In the genomic region with DNA sequence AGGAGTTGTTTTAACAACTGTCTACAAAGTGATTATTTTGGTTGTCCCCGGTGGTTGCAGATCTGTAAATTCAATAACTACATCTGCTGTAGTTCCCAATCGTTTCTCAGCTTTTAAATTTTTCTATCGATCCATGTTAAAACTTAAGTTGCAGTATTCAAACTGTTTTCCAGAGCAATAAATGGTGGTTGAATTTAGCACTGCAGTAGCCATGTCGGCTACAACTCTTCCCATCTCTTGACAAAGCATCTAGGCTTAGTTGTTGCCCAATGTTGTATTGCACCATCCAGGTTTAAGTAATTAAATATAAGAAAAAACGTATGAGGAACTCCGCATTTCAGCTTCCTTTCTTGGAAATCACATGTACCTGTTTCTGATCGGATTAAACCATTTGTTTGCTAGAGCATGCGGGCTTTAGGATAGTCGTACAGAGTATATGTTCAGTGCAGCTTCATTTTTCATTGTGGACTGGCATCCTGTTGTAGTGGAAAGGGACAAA, we compare ENCODE assay signal across 8 cellular contexts. TPM values are rescaled to one million over a fixed set of nuclear protein-coding genes. Genes with fewer than 3 reads are reported as not detected.
DNase-seq lines count a peak whose midpoint lies in the region; ATAC-seq and TF ChIP-seq lines count a peak whose summit lies in the region.

No MANE protein-coding gene starts in this region.

- H3K27me3 Mint-ChIP-seq in activated naive CD4-positive, alpha-beta T cell treated with anti-CD3 and anti-CD28 coated beads for 36 hours (ENCODE audit: low read depth) = no peaks in the 10 kb centered on the region

- peak overlapping the region; percentile 86 for H3K27ac Mint-ChIP-seq in activated naive CD4-positive, alpha-beta T cell treated with anti-CD3 and anti-CD28 coated beads for 36 hours

- H3K9me3 Mint-ChIP-seq in activated naive CD4-positive, alpha-beta T cell treated with anti-CD3 and anti-CD28 coated beads for 36 hours = no peaks in the 10 kb centered on the region

- ATAC-seq in gastrocnemius medialis (peak in 1 of 2 donors; percentile 25), GM21723 (IDR thresholded peaks at IDR 0.05; ENCODE audit: unreplicated experiment) (no peak)

- intact Hi-C loops in activated naive CD4-positive, alpha-beta T cell treated with anti-CD3 and anti-CD28 coated beads for 36 hours (cut with micrococcal nuclease) = loop anchor here (2.0 kb wide), 1 partner anchor 511 kb away; no protein-coding TSS in a partner anchor
- intact Hi-C loops in gastrocnemius medialis (cut with DNase I; ENCODE audit: low total_unique reads) = loop anchor here (2.0 to 5.0 kb wide), 3 partner anchors 75 to 175 kb away; a partner anchor contains a TSS

- peak overlapping the region; percentile 72 to 89 (median 88) for H3K4me3 ChIP-seq in gastrocnemius medialis

- H3K9me3 ChIP-seq in gastrocnemius medialis = no peaks in the 10 kb centered on the region

- H3K27ac ChIP-seq in gastrocnemius medialis = peak overlapping the region; percentile 85 to 95 (median 89)

- in situ Hi-C loops in gastrocnemius medialis (cut with MboI; ENCODE audit: low sequenced_read_pairs in 4 of 4) = no loop called here

- peaks cover 35% of the 10 kb centered on the region for H3K4me1 Mint-ChIP-seq in activated naive CD4-positive, alpha-beta T cell treated with anti-CD3 and anti-CD28 coated beads for 36 hours (ENCODE audit: low read depth)

- H3K36me3 ChIP-seq in gastrocnemius medialis = no peaks in the 10 kb centered on the region

- DNase-seq in activated naive CD4-positive, alpha-beta T cell treated with anti-CD3 and anti-CD28 coated beads for 36 hours = no peak
- DNase-seq in activated naive CD4-positive, alpha-beta T cell treated with Interleukin-2 at 50 U/mL for 16 hours = no peak
- DNase-seq in SKM-1 (lab: John Stamatoyannopoulos, UW; ENCODE audit: unreplicated experiment) (peak; percentile 89), fibroblast of peridontal ligament (ENCODE audit: extremely low read depth) (peak; percentile 87), gastrocnemius medialis (no peak), ecto neural progenitor cell (ENCODE audit: low spot score) (no peak), NCI-H2081 treated with DMSO at 0.1 percent for 48 hours (lab: John Stamatoyannopoulos, UW) (no peak)

- H3K27me3 ChIP-seq in gastrocnemius medialis = no peaks in the 10 kb centered on the region

- peaks cover 23 to 33% of the 10 kb centered on the region in 2 donors for H3K4me1 ChIP-seq in gastrocnemius medialis

- peak overlapping the region; percentile 89 for H3K4me3 Mint-ChIP-seq in activated naive CD4-positive, alpha-beta T cell treated with anti-CD3 and anti-CD28 coated beads for 36 hours

- peaks cover 4% of the 10 kb centered on the region for H3K36me3 Mint-ChIP-seq in activated naive CD4-positive, alpha-beta T cell treated with anti-CD3 and anti-CD28 coated beads for 36 hours (ENCODE audit: low read depth)

- no peak for TF ChIP-seq POLR2A in gastrocnemius medialis (IDR thresholded peaks at IDR 0.05)

- TF ChIP-seq CTCF in gastrocnemius medialis (IDR thresholded peaks at IDR 0.05 in 4 of 5, conservative IDR thresholded peaks at IDR 0.05 in 1 of 5) = no peak

- CTCF ChIA-PET in activated naive CD4-positive, alpha-beta T cell treated with anti-CD3 and anti-CD28 coated beads for 36 hours (lab: Charles Lee) = interaction anchor here (0.9 to 1.6 kb wide), 5 partner anchors 24 to 242 kb away, joined by 3 to 6 read pairs (median 3); no protein-coding TSS in a partner anchor

RNA-seq across cellular contexts. Expression of a gene that starts 1.0 kb away (rescaled TPM):
- 10 to 100 TPM; 34.7 to 35.1 TPM for total RNA-seq in activated naive CD4-positive, alpha-beta T cell treated with anti-CD3 and anti-CD28 coated beads for 36 hours
- 10 to 100 TPM; 24.5 to 58.5 (median 39.1) TPM for total RNA-seq in gastrocnemius medialis

RNA-seq across cellular contexts. Expression of a gene that starts 27.7 kb away (rescaled TPM):
- 10 to 100 TPM; 26.7 to 29.9 TPM for total RNA-seq in activated naive CD4-positive, alpha-beta T cell treated with anti-CD3 and anti-CD28 coated beads for 36 hours
- 10 to 100 TPM in 1 of 4 donors, 1 to 10 TPM in 3; 6.5 to 32.5 (median 7.7) TPM for total RNA-seq in gastrocnemius medialis

Comparison
In these comparisons a context has a peak if more than half of its experiments do, and no peak if none do; other contexts are left out.
1. DNase-seq: peak in SKM-1 (single experiment) and fibroblast of peridontal ligament (single experiment); none in activated naive CD4-positive, alpha-beta T cell treated with anti-CD3 and anti-CD28 coated beads for 36 hours (single experiment), activated naive CD4-positive, alpha-beta T cell treated with Interleukin-2 at 50 U/mL for 16 hours (single experiment), gastrocnemius medialis (0 of 2), ecto neural progenitor cell (single experiment) and NCI-H2081 treated with DMSO at 0.1 percent for 48 hours (single experiment).